In genomic region chr4:86934147-86934771, GRCh38 we compare ENCODE assay signal across 1 cellular context.
TF ChIP-seq lines count a peak whose summit lies in the region.

No MANE protein-coding gene starts in this region.

TF ChIP-seq in HEK293, 187 proteins besides CTCF, POLR2A, EP300 and RAD21 (continued from another document):
- TF ChIP-seq, protein P1, sequence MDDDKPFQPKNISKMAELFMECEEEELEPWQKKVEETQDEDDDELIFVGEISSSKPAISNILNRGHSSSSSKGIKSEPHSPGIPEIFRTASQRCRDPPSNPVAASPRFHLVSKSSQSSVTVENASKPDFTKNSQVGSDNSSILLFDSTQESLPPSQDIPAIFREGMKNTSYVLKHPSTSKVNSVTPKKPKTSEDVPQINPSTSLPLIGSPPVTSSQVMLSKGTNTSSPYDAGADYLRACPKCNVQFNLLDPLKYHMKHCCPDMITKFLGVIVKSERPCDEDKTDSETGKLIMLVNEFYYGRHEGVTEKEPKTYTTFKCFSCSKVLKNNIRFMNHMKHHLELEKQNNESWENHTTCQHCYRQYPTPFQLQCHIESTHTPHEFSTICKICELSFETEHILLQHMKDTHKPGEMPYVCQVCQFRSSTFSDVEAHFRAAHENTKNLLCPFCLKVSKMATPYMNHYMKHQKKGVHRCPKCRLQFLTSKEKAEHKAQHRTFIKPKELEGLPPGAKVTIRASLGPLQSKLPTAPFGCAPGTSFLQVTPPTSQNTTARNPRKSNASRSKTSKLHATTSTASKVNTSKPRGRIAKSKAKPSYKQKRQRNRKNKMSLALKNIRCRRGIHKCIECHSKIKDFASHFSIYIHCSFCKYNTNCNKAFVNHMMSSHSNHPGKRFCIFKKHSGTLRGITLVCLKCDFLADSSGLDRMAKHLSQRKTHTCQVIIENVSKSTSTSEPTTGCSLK (tag by site-specific recombination; IDR thresholded peaks at IDR 0.05) = no peak
- TF ChIP-seq ZNF335 (tag by site-specific recombination; conservative IDR thresholded peaks at IDR 0.05) = peak; percentile 76
- peak; percentile 29; the same call in 1 of the 2 replicates for TF ChIP-seq FEZF1 (tag by site-specific recombination; IDR thresholded peaks at IDR 0.05)
- TF ChIP-seq, protein P2, sequence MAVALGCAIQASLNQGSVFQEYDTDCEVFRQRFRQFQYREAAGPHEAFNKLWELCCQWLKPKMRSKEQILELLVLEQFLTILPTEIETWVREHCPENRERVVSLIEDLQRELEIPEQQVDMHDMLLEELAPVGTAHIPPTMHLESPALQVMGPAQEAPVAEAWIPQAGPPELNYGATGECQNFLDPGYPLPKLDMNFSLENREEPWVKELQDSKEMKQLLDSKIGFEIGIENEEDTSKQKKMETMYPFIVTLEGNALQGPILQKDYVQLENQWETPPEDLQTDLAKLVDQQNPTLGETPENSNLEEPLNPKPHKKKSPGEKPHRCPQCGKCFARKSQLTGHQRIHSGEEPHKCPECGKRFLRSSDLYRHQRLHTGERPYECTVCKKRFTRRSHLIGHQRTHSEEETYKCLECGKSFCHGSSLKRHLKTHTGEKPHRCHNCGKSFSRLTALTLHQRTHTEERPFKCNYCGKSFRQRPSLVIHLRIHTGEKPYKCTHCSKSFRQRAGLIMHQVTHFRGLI (tag by site-specific recombination; IDR thresholded peaks at IDR 0.05) = peak; percentile 75; the same call in 1 of the 2 replicates
- TF ChIP-seq SCRT2 (tag by site-specific recombination; IDR thresholded peaks at IDR 0.05) = peak; percentile 91
- no peak for TF ChIP-seq ZBTB1 (tag by site-specific recombination; IDR thresholded peaks at IDR 0.05)
- TF ChIP-seq ZNF416 (tag by site-specific recombination; IDR thresholded peaks at IDR 0.05) = no peak
TF ChIP-seq in HEK293: peak in this region for 7.
